ENCODE assay signal across 3 cellular contexts in the genomic region with DNA sequence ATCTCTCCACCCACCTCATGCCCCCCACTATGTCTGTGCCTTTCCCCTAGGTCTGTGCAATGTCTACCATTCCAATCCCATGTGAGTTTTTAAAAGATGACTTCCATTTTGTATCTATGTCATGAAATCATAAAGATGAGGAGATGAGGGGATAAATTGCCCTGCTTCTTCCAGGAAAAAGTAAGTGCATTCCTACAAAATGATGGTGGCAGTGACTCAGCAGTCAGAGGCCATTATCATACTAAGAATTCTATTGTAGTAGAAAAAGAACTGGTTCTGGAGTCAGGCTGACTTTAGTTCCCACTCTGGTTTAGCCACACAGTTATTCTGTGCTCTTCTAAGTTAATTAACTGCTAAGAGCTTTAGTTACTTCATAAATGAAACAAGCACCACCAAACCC.
TF ChIP-seq lines count a peak whose summit lies in the region.

No MANE protein-coding gene starts in this region.

TF ChIP-seq in SK-N-SH treated with all-trans-retinoic acid at 6 μM for 48 hours, 23 proteins besides CTCF, POLR2A, EP300 and RAD21 (continued from another document):
- TF ChIP-seq ARNTL (CRISPR knock-in tag; IDR thresholded peaks at IDR 0.05; ENCODE audit: borderline replicate concordance, low read depth) (no peak), ISL1 (CRISPR knock-in tag; IDR thresholded peaks at IDR 0.05) (peak; percentile 78)

TF ChIP-seq in SK-N-SH, 30 proteins besides CTCF, POLR2A, EP300 and RAD21:
- TF ChIP-seq, protein P1, sequence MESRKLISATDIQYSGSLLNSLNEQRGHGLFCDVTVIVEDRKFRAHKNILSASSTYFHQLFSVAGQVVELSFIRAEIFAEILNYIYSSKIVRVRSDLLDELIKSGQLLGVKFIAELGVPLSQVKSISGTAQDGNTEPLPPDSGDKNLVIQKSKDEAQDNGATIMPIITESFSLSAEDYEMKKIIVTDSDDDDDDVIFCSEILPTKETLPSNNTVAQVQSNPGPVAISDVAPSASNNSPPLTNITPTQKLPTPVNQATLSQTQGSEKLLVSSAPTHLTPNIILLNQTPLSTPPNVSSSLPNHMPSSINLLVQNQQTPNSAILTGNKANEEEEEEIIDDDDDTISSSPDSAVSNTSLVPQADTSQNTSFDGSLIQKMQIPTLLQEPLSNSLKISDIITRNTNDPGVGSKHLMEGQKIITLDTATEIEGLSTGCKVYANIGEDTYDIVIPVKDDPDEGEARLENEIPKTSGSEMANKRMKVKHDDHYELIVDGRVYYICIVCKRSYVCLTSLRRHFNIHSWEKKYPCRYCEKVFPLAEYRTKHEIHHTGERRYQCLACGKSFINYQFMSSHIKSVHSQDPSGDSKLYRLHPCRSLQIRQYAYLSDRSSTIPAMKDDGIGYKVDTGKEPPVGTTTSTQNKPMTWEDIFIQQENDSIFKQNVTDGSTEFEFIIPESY (IDR thresholded peaks at IDR 0.05; ENCODE audit: borderline replicate concordance, low read depth) = no peak
- TF ChIP-seq, protein P2, sequence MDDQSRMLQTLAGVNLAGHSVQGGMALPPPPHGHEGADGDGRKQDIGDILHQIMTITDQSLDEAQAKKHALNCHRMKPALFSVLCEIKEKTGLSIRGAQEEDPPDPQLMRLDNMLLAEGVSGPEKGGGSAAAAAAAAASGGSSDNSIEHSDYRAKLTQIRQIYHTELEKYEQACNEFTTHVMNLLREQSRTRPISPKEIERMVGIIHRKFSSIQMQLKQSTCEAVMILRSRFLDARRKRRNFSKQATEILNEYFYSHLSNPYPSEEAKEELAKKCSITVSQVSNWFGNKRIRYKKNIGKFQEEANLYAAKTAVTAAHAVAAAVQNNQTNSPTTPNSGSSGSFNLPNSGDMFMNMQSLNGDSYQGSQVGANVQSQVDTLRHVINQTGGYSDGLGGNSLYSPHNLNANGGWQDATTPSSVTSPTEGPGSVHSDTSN (IDR thresholded peaks at IDR 0.05) = no peak
- no peak for TF ChIP-seq SIN3A (IDR thresholded peaks at IDR 0.05; ENCODE audit: borderline replicate concordance, low read depth, low read length)

TF ChIP-seq in IMR-90, 13 proteins besides CTCF, POLR2A, EP300 and RAD21 (continued from another document):
- TF ChIP-seq CHD1 (IDR thresholded peaks at IDR 0.05; ENCODE audit: low read depth, low read length) = no peak
- no peak for TF ChIP-seq FOS (IDR thresholded peaks at IDR 0.05; ENCODE audit: low read depth, low read length)
